Comparison of ENCODE assay signal across 8 cellular contexts in the genomic region with DNA sequence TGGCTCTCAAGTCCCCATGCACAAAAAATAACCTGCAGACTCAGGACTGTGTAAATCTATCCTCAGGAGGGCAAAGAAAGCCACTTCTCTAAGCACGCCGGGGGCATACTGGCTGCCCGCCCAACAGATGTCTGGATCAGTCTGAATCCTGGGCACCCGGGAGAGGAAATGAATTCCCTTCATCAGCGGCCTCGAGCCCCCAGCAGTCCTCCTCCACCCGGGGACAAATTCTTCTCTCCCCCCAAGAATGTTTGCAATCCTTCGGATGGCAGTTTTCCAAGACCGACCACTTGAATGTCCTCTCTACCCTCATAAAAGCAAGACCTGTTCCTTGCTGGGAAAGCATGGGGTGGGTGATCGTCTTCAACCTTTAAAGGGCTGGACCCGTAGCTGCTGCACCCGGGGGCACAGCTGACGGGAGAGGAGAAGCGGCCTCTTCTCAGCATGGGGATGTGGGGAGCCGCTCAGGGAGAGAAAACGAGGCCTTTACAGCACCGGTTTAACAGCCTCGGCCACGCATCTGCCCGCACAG. TPM values are rescaled to one million over a fixed set of nuclear protein-coding genes. Genes with fewer than 3 reads are reported as not detected.
DNase-seq lines count a peak whose midpoint lies in the region; ATAC-seq and TF ChIP-seq lines count a peak whose summit lies in the region.

No MANE protein-coding gene starts in this region.

- no peak for ATAC-seq in HG03108 (IDR thresholded peaks at IDR 0.05; ENCODE audit: unreplicated experiment)

- TF ChIP-seq CTCF in VCaP (conservative IDR thresholded peaks at IDR 0.05) (no peak), stomach (IDR thresholded peaks at IDR 0.05) (no peak)

- H3K9me2 ChIP-seq in GM23248 (ENCODE audit: insufficient read depth), result no peaks in the 10 kb centered on the region

- H3K79me2 ChIP-seq in GM23248 (ENCODE audit: insufficient read depth), result no peaks in the 10 kb centered on the region

- H4K20me1 ChIP-seq in BLaER1, result no peaks in the 10 kb centered on the region
- H4K20me1 ChIP-seq in GM23248 (ENCODE audit: insufficient read depth), result no peaks in the 10 kb centered on the region

- H3K9me3 ChIP-seq in BLaER1 (no peaks in the 10 kb centered on the region), GM23248 (ENCODE audit: low read depth) (no peaks in the 10 kb centered on the region), iPS DF 6.9 (ENCODE audit: control insufficient read depth, insufficient read depth, low read length) (no peaks in the 10 kb centered on the region), stomach (no peaks in the 10 kb centered on the region)

- TF ChIP-seq EP300 in stomach (IDR thresholded peaks at IDR 0.05), result no peak

- peak overlapping the region; percentile 78 for H3K9ac ChIP-seq in BLaER1
- H3K9ac ChIP-seq in GM23248, result peak overlapping the region; percentile 69

- H3K4me2 ChIP-seq in BLaER1 (peak overlapping the region; percentile 94), GM23248 (ENCODE audit: unreplicated experiment) (peak overlapping the region; percentile 88)

- H3F3A ChIP-seq in GM23248 (ENCODE audit: insufficient read depth), result no peaks in the 10 kb centered on the region

- H3K36me3 ChIP-seq in BLaER1, result no peaks in the 10 kb centered on the region
- H3K36me3 ChIP-seq in GM23248 (ENCODE audit: low read depth), result no peaks in the 10 kb centered on the region
- H3K36me3 ChIP-seq in iPS DF 6.9 (ENCODE audit: control insufficient read depth, insufficient read depth, low read length), result no peaks in the 10 kb centered on the region
- no peaks in the 10 kb centered on the region for H3K36me3 ChIP-seq in stomach

- WGBS in GM23248 (ENCODE audit: low coverage in 1 of 2, low lambda C conversion rate in 2 of 2, missing lambda C conversion rate in 2 of 2), 2 experiments, result 20 to 23% methylated on average over 20 of the region's 20 CpGs
- WGBS in iPS DF 6.9 (ENCODE audit: insufficient coverage, insufficient read length), result no CpG with 5 or more reads among the region's 20 CpGs
- WGBS in stomach, 5 donors, result 16 to 26% (median 20%) methylated on average over 19 to 20 of the region's 20 CpGs

- peaks cover 75% of the 10 kb centered on the region for H3K4me1 ChIP-seq in BLaER1
- H3K4me1 ChIP-seq in GM23248 (ENCODE audit: insufficient read depth), result peaks cover 5% of the 10 kb centered on the region
- H3K4me1 ChIP-seq in iPS DF 6.9 (ENCODE audit: control insufficient read depth, insufficient read depth, low read length), result no peaks in the 10 kb centered on the region
- peaks cover 25 to 46% (median 39%) of the 10 kb centered on the region in 4 donors for H3K4me1 ChIP-seq in stomach

- TF ChIP-seq POLR2A in stomach (IDR thresholded peaks at IDR 0.05), result no peak

- DNase-seq in GM23248, result no peak
- no peak for DNase-seq in iPS DF 6.9 (ENCODE audit: low read depth, low spot score)
- no peak for DNase-seq in stomach
- no peak for DNase-seq in activated gamma-delta T cell (lab: John Stamatoyannopoulos, UW)
- DNase-seq in NCI-H510A (lab: John Stamatoyannopoulos, UW), result no peak

- H3K27me3 ChIP-seq in BLaER1 (no peaks in the 10 kb centered on the region), GM23248 (replicated peaks; ENCODE audit: insufficient read depth) (no peaks in the 10 kb centered on the region), iPS DF 6.9 (ENCODE audit: control insufficient read depth, insufficient read depth, low read length) (peaks cover 2% of the 10 kb centered on the region; the same call in 1 of the 2 replicates), stomach (no peaks in the 10 kb centered on the region)

- in situ Hi-C loops in GM23248 (cut with MboI), result no loop called here

- peak overlapping the region; percentile 82 for H3K4me3 ChIP-seq in BLaER1
- peak overlapping the region; percentile 76 for H3K4me3 ChIP-seq in GM23248
- peak overlapping the region; percentile 55; the same call in 1 of the 2 replicates for H3K4me3 ChIP-seq in iPS DF 6.9 (ENCODE audit: low read length)
- H3K4me3 ChIP-seq in stomach, result peak overlapping the region; percentile 64 to 73 (median 68)

- peak overlapping the region; percentile 94 for H2AFZ ChIP-seq in GM23248

- intact Hi-C loops in stomach (cut with DNase I; ENCODE audit: low total_unique reads), result loop anchor here (10.0 kb wide), 1 partner anchor 150 kb away; a partner anchor contains a TSS

- H3K27ac ChIP-seq in BLaER1 (peak overlapping the region; percentile 77), GM23248 (no peak overlapping the region), VCaP (peak overlapping the region; percentile 75; the same call in 1 of the 2 replicates), iPS DF 6.9 (ENCODE audit: low read length) (no peak overlapping the region), stomach (peak overlapping the region in 4 of 5 donors; percentile 52 to 82 (median 74))

RNA-seq across cellular contexts. Expression of a gene that starts 9.4 kb away (rescaled TPM):
- 32.2 and 42.6 TPM in 2 replicates for total RNA-seq in GM23248 (2014; rRNA removed; shearing (Covaris generic))
- 119 and 125 TPM in 2 replicates for polyA plus RNA-seq in GM23248 (2016; fragmentation: Nextera tagmentation; extraction: Ambion mirVana)
- total RNA-seq in stomach, result 100 to 1,000 TPM in 1 of 5 donors, 10 to 100 TPM in 4; 22.6 to 101 (median 66.2) TPM
- polyA plus RNA-seq in stomach, result 10 to 100 TPM; 27.8 to 41.2 (median 40.6) TPM

RNA-seq across cellular contexts. Expression of a gene that starts 21.9 kb away (rescaled TPM):
- 5.0 and 9.6 TPM in 2 replicates for total RNA-seq in GM23248 (2014; rRNA removed; shearing (Covaris generic))
- 3.6 and 4.0 TPM in 2 replicates for polyA plus RNA-seq in GM23248 (2016; fragmentation: Nextera tagmentation; extraction: Ambion mirVana)
- 1 to 10 TPM; 2.2 to 9.0 (median 3.8) TPM for total RNA-seq in stomach
- polyA plus RNA-seq in stomach, result 1 to 10 TPM; 2.2 to 6.7 (median 4.9) TPM

Comparison
In these comparisons a context has a peak if more than half of its experiments do, and no peak if none do; other contexts are left out.
1. H3K27ac ChIP-seq: peak in BLaER1 (single experiment), VCaP (single experiment) and stomach (4 of 5); none in GM23248 (single experiment) and iPS DF 6.9 (single experiment).
2. Peak in every context shown above with its lines, with median percentiles within 50 percentile points of each other: H3K4me3 ChIP-seq.